ENCODE assay signal across 12 cellular contexts in genomic region chr11:8809185-8809584, GRCh38.
DNase-seq lines count a peak whose midpoint lies in the region; ATAC-seq and TF ChIP-seq lines count a peak whose summit lies in the region.
"Had no signal": no experiment of that assay in that cellular context is flagged by ENCODE, and none has a peak within 500 bp of the region (broad histone marks: within the 10 kb centered on the region; RNA-seq: fewer than 3 reads in every experiment).

No MANE protein-coding gene starts in this region.

- H3K27me3 Mint-ChIP-seq in progenitor cell of endocrine pancreas: no peaks in the 10 kb centered on the region

- H3K27ac ChIP-seq in adrenal gland: peak overlapping the region; percentile 52 to 92 (median 78)

- H3K36me3 Mint-ChIP-seq in progenitor cell of endocrine pancreas (ENCODE audit: insufficient read depth): peaks cover 2% of the 10 kb centered on the region
- H3K36me3 Mint-ChIP-seq: activated naive CD8-positive, alpha-beta T cell; IgD-negative memory B cell had no signal

- DNase-seq in COLO829 (ENCODE audit: low spot score): peak; percentile 71
- no peak for DNase-seq in adrenal gland
- DNase-seq in fibroblast of villous mesenchyme (ENCODE audit: low read depth): peak; percentile 41
- DNase-seq in progenitor cell of endocrine pancreas (ENCODE audit: low spot score, unreplicated experiment): no peak
- no peak for DNase-seq in stimulated activated CD4-positive, alpha-beta T cell treated with anti-CD3 and anti-CD28 coated beads, Interleukin-4, amount 100 ng/mL, for 24 hours
- no peak for DNase-seq in ecto neural progenitor cell (ENCODE audit: low spot score)
- DNase-seq: CD4-positive, alpha-beta T cell; NCI-H524 had no signal

- intact Hi-C loops in adrenal gland (cut with DNase I): no loop called here

- H3K4me1 ChIP-seq in adrenal gland (replicated peaks in 1 of 2): peaks cover 67 to 79% of the 10 kb centered on the region in 2 donors

- ATAC-seq in GM19455 (IDR thresholded peaks at IDR 0.05; ENCODE audit: unreplicated experiment) (no peak), HG02852 (IDR thresholded peaks at IDR 0.05; ENCODE audit: unreplicated experiment) (no peak)

- H3K27me3 ChIP-seq in adrenal gland: no peaks in the 10 kb centered on the region

- H3K4me3 ChIP-seq in adrenal gland: peak overlapping the region in 2 of 4 donors; percentile 52 to 66
- peak overlapping the region; percentile 64 for H3K4me3 ChIP-seq in fibroblast of villous mesenchyme (ENCODE audit: low read depth, low read length)

- 30 to 54% (median 37%) methylated on average over 2 to 4 of the region's 4 CpGs for WGBS in adrenal gland, 4 donors

- H3K9me3 Mint-ChIP-seq in progenitor cell of endocrine pancreas (ENCODE audit: low read depth): no peaks in the 10 kb centered on the region
- H3K9me3 Mint-ChIP-seq: CD4-positive, alpha-beta T cell; IgD-negative memory B cell had no signal

- no peaks in the 10 kb centered on the region for H3K36me3 ChIP-seq in adrenal gland (replicated peaks in 1 of 2)

- TF ChIP-seq CTCF in adrenal gland (IDR thresholded peaks at IDR 0.05) (no peak), fibroblast of villous mesenchyme (IDR thresholded peaks at IDR 0.05; ENCODE audit: insufficient read depth, low read depth, low read length) (no peak), progenitor cell of endocrine pancreas (IDR thresholded peaks at IDR 0.05; ENCODE audit: unreplicated experiment) (no peak)

- peaks cover 33% of the 10 kb centered on the region for H3K4me1 Mint-ChIP-seq in progenitor cell of endocrine pancreas (ENCODE audit: low read depth)

- peak overlapping the region; percentile 83 for H3K4me3 Mint-ChIP-seq in progenitor cell of endocrine pancreas (ENCODE audit: low read depth)
- H3K4me3 Mint-ChIP-seq: activated naive CD8-positive, alpha-beta T cell; CD4-positive, alpha-beta T cell had no signal

- TF ChIP-seq POLR2A in adrenal gland (IDR thresholded peaks at IDR 0.05): no peak

- no peaks in the 10 kb centered on the region for H3K9me3 ChIP-seq in adrenal gland (replicated peaks in 1 of 3)

- H3K27ac Mint-ChIP-seq in progenitor cell of endocrine pancreas: peak overlapping the region; percentile 98
- H3K27ac Mint-ChIP-seq: activated naive CD8-positive, alpha-beta T cell; CD4-positive, alpha-beta T cell; IgD-negative memory B cell had no signal

Comparison
In these comparisons a context has a peak if more than half of its experiments do, and no peak if none do; other contexts are left out.
1. DNase-seq: peak in COLO829 (single experiment) and fibroblast of villous mesenchyme (single experiment); none in adrenal gland (0 of 7), progenitor cell of endocrine pancreas (single experiment), stimulated activated CD4-positive, alpha-beta T cell treated with anti-CD3 and anti-CD28 coated beads, Interleukin-4, amount 100 ng/mL, for 24 hours (single experiment) and ecto neural progenitor cell (single experiment).